Comparison of ENCODE assay signal across 15 cellular contexts in genomic region chr6:40832691-40833090, GRCh38.
A peak's percentile ranks its signal among the peaks of the same experiment; 100 is the strongest.
DNase-seq lines count a peak whose midpoint lies in the region; ATAC-seq and TF ChIP-seq lines count a peak whose summit lies in the region.
"Had no signal": no experiment of that assay in that cellular context is flagged by ENCODE, and none has a peak within 500 bp of the region (broad histone marks: within the 10 kb centered on the region; RNA-seq: fewer than 3 reads in every experiment).

No MANE protein-coding gene starts in this region.

- in situ Hi-C loops in GM13976 (cut with MboI; ENCODE audit: low sequenced_read_pairs, unreplicated experiment), result no loop called here

- intact Hi-C loops in Right ventricle myocardium inferior (cut with DNase I) (no loop called here), left cardiac atrium (cut with DNase I) (no loop called here)

- ATAC-seq in Right ventricle myocardium inferior (peak; percentile 60), left cardiac atrium (no peak)
- ATAC-seq: A549, GM12878, HepG2 had no signal

- DNase-seq in Right ventricle myocardium inferior (ENCODE audit: missing footprints) (no peak), left cardiac atrium (no peak), DMS79 (lab: John Stamatoyannopoulos, UW) (peak; percentile 35), NCI-H2227 (lab: John Stamatoyannopoulos, UW; ENCODE audit: unreplicated experiment) (peak; percentile 8), putamen (ENCODE audit: low spot score) (peak; percentile 9), GM13976 (ENCODE audit: low spot score) (no peak), NCI-H187 treated with DMSO at 0.1 percent for 48 hours (lab: John Stamatoyannopoulos, UW) (no peak)
- DNase-seq: CD4-positive, alpha-beta memory T cell; DMS153; DND-41; EL; H9 had no signal

- TF ChIP-seq CTCF in GM13976 (IDR thresholded peaks at IDR 0.05; ENCODE audit: borderline replicate concordance, control extremely low read depth, extremely low read depth, insufficient read depth, missing control alignments), result no peak

Comparison
In these comparisons a context has a peak if more than half of its experiments do, and no peak if none do; other contexts are left out.
1. DNase-seq: peak in DMS79 (single experiment), NCI-H2227 (single experiment) and putamen (single experiment); none in Right ventricle myocardium inferior (single experiment), left cardiac atrium (single experiment), GM13976 (single experiment) and NCI-H187 treated with DMSO at 0.1 percent for 48 hours (single experiment).